Comparison of ENCODE assay signal across 8 cellular contexts in the genomic region with DNA sequence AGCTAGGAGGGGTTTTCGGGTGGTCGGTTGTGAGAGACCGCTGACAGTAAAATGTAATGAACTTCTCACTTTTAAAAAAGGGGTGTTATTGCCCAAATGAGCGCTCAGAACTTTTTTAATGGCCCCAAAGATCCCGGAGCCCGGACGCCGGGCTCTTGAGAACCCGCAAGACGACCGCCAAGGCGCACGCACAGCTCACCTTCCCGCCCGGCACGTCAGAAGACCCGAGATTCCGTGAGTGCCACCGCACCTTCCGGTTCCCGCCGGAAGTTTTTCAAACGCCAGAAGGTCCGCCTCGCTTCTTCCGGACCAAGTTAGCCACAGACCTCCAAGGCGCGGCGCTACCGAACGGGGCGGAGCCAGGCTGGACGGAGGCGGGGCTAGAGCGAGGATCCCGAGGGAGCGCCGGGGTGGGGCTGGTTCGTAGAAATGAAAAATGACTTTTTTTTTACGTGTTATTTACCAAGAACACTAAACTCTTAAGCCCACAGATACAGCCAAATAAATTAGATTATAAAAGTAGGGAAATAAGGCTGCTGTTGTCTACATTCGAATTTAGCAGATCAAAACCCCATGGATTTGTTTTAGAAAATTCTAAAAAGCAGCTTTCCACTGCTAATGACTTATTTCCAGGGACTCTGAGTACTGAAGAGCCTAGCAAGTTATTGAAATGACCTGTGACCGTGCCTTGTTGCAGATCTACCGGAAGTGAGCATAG. TPM values are rescaled to one million over a fixed set of nuclear protein-coding genes. Genes with fewer than 3 reads are reported as not detected.
DNase-seq lines count a peak whose midpoint lies in the region; ATAC-seq and TF ChIP-seq lines count a peak whose summit lies in the region.

A gene with protein sequence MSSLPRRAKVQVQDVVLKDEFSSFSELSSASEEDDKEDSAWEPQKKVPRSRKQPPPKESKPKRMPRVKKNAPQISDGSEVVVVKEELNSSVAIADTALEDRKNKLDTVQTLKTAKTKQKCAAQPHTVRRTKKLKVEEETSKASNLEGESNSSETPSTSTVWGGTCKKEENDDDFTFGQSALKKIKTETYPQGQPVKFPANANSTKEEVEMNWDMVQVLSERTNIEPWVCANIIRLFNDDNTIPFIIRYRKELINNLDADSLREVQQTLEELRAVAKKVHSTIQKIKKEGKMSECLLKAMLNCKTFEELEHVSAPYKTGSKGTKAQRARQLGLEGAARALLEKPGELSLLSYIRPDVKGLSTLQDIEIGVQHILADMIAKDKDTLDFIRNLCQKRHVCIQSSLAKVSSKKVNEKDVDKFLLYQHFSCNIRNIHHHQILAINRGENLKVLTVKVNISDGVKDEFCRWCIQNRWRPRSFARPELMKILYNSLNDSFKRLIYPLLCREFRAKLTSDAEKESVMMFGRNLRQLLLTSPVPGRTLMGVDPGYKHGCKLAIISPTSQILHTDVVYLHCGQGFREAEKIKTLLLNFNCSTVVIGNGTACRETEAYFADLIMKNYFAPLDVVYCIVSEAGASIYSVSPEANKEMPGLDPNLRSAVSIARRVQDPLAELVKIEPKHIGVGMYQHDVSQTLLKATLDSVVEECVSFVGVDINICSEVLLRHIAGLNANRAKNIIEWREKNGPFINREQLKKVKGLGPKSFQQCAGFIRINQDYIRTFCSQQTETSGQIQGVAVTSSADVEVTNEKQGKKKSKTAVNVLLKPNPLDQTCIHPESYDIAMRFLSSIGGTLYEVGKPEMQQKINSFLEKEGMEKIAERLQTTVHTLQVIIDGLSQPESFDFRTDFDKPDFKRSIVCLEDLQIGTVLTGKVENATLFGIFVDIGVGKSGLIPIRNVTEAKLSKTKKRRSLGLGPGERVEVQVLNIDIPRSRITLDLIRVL (minus strand): TSS at position 248 of the 718 bp plus-strand sequence. CDS start 5,826 bp downstream, outside the sequence.

- intact Hi-C loops in left cardiac atrium (cut with DNase I), result no loop called here

- H3K27ac Mint-ChIP-seq in T-helper 1 cell treated with Interleukin-12 subunit alpha and Interleukin-12 subunit beta and Interleukin-4 antibody, amounts not matched to agents 30 μg/mL and 1 μg/mL, for 36 hours, result peak within 1 kb of the TSS; percentile 93
- H3K27ac Mint-ChIP-seq in progenitor cell of endocrine pancreas, result peak within 1 kb of the TSS; percentile 95

- peaks cover 3% of the 10 kb centered on the region for H3K36me3 Mint-ChIP-seq in T-helper 1 cell treated with Interleukin-12 subunit alpha and Interleukin-12 subunit beta and Interleukin-4 antibody, amounts not matched to agents 30 μg/mL and 1 μg/mL, for 36 hours (ENCODE audit: low read depth)
- H3K36me3 Mint-ChIP-seq in progenitor cell of endocrine pancreas (ENCODE audit: insufficient read depth), result no peaks in the 10 kb centered on the region

- H3K4me3 Mint-ChIP-seq in T-helper 1 cell treated with Interleukin-12 subunit alpha and Interleukin-12 subunit beta and Interleukin-4 antibody, amounts not matched to agents 30 μg/mL and 1 μg/mL, for 36 hours, result peak within 1 kb of the TSS; percentile 94
- H3K4me3 Mint-ChIP-seq in progenitor cell of endocrine pancreas (ENCODE audit: low read depth), result peak within 1 kb of the TSS; percentile 94

- peaks cover 23% of the 10 kb centered on the region for H3K4me1 Mint-ChIP-seq in T-helper 1 cell treated with Interleukin-12 subunit alpha and Interleukin-12 subunit beta and Interleukin-4 antibody, amounts not matched to agents 30 μg/mL and 1 μg/mL, for 36 hours (ENCODE audit: low read depth)
- H3K4me1 Mint-ChIP-seq in progenitor cell of endocrine pancreas (ENCODE audit: low read depth), result peaks cover 7% of the 10 kb centered on the region

- no peaks in the 10 kb centered on the region for H3K9me3 Mint-ChIP-seq in T-helper 1 cell treated with Interleukin-12 subunit alpha and Interleukin-12 subunit beta and Interleukin-4 antibody, amounts not matched to agents 30 μg/mL and 1 μg/mL, for 36 hours
- H3K9me3 Mint-ChIP-seq in progenitor cell of endocrine pancreas (ENCODE audit: low read depth), result no peaks in the 10 kb centered on the region

- H3K27me3 Mint-ChIP-seq in T-helper 1 cell treated with Interleukin-12 subunit alpha and Interleukin-12 subunit beta and Interleukin-4 antibody, amounts not matched to agents 30 μg/mL and 1 μg/mL, for 36 hours (ENCODE audit: low read depth), result no peaks in the 10 kb centered on the region
- no peaks in the 10 kb centered on the region for H3K27me3 Mint-ChIP-seq in progenitor cell of endocrine pancreas

- TF ChIP-seq CTCF in GM13977 (IDR thresholded peaks at IDR 0.05; ENCODE audit: extremely low read depth, insufficient read depth, missing control alignments) (no peak), progenitor cell of endocrine pancreas (IDR thresholded peaks at IDR 0.05; ENCODE audit: unreplicated experiment) (no peak)

- DNase-seq in GM13977 (ENCODE audit: low spot score) (peak; percentile 82), NCI-H1694 (lab: John Stamatoyannopoulos, UW) (peak; percentile 94), amygdala (lab: John Stamatoyannopoulos, UW) (peak; percentile 58 to 95 (median 86)), left cardiac atrium (peak; percentile 95), progenitor cell of endocrine pancreas (ENCODE audit: low spot score, unreplicated experiment) (peak; percentile 90), ureter (ENCODE audit: low spot score) (peak; percentile 97)

- peak; percentile 80 for ATAC-seq in HG02884 (IDR thresholded peaks at IDR 0.05; ENCODE audit: unreplicated experiment)
- peak; percentile 98 to 99 for ATAC-seq in left cardiac atrium

- in situ Hi-C loops in GM13977 (cut with MboI; ENCODE audit: low pct_unique_long_range_greater_than_20kb, low sequenced_read_pairs, unreplicated experiment), result no loop called here

RNA-seq across cellular contexts. Expression of the gene that starts here (rescaled TPM):
- total RNA-seq in left cardiac atrium (10 to 100 TPM in 1 of 2 donors, 1 to 10 TPM in 1; 8.8 to 13.2 TPM), progenitor cell of endocrine pancreas (13.8 and 17.0 TPM in 2 replicates), ureter (30.3 TPM)

Comparison
In these comparisons a context has a peak if more than half of its experiments do, and no peak if none do; other contexts are left out.
1. Peak in every context shown above with its lines: DNase-seq and ATAC-seq.